Comparison of ENCODE assay signal across 15 cellular contexts in the genomic region with DNA sequence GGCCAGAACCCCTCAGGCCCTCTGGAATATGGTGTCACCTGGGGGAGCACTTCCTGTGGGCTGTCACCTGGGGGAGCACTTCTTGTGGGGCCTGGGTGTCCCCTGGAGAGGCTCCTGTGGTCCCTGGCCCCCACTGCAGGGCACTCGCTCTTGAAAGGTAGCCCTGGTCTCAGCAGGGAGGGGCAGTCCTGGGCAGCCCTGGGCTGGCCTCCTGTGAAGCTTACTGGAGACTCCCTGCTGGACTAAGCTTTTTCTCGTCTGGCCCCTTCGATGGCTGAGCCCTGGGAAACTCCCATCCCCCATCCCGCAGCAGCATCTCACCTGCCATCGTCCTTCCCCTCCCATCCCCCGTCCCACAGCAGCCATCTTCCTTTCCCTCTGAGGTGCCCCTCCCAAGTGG. TPM values are rescaled to one million over a fixed set of nuclear protein-coding genes. Genes with fewer than 3 reads are reported as not detected.
A peak's percentile ranks its signal among the peaks of the same experiment; 100 is the strongest.
DNase-seq lines count a peak whose midpoint lies in the region; ATAC-seq and TF ChIP-seq lines count a peak whose summit lies in the region.
"Had no signal": no experiment of that assay in that cellular context is flagged by ENCODE, and none has a peak within 500 bp of the region (broad histone marks: within the 10 kb centered on the region; RNA-seq: fewer than 3 reads in every experiment).

No MANE protein-coding gene starts in this region.

- ATAC-seq in Right ventricle myocardium superior (ENCODE audit: poor library complexity) (no peak), WTC11 (no peak), lower lobe of right lung (no peak), HG03521 (IDR thresholded peaks at IDR 0.05; ENCODE audit: unreplicated experiment) (no peak)
- ATAC-seq: mucosa of descending colon had no signal

- CTCF ChIA-PET in WTC11 (lab: Charles Lee) = interaction anchor here (1.1 to 3.1 kb wide), 5 partner anchors 12 to 107 kb away, joined by 3 to 15 read pairs (median 5); no protein-coding TSS in a partner anchor

- peaks cover 24% of the 10 kb centered on the region for H3K36me3 ChIP-seq in right atrium auricular region
- H3K36me3 ChIP-seq in lower lobe of right lung = peaks cover 35% of the 10 kb centered on the region
- H3K36me3 ChIP-seq in tibial artery = peaks cover 13 to 49% (median 34%) of the 10 kb centered on the region in 3 donors

- H3K4me1 ChIP-seq in right atrium auricular region (peaks cover 0 to 54% of the 10 kb centered on the region in 2 donors), lower lobe of right lung (peaks cover 45% of the 10 kb centered on the region), tibial artery (peaks cover 6 to 48% (median 39%) of the 10 kb centered on the region in 4 donors)

- H3K9me3 Mint-ChIP-seq in WTC11 = no peaks in the 10 kb centered on the region
- H3K9me3 Mint-ChIP-seq: activated naive CD4-positive, alpha-beta T cell treated with anti-CD3 and anti-CD28 coated beads, Interleukin-2, amount 50 U/mL, for 24 hours had no signal

- no peaks in the 10 kb centered on the region for H3K27me3 Mint-ChIP-seq in WTC11 (ENCODE audit: low read depth)
- H3K27me3 Mint-ChIP-seq: activated naive CD4-positive, alpha-beta T cell treated with anti-CD3 and anti-CD28 coated beads, Interleukin-2, amount 50 U/mL, for 24 hours; T-helper 17 cell had no signal

- H3K27me3 ChIP-seq in right atrium auricular region = no peaks in the 10 kb centered on the region
- H3K27me3 ChIP-seq in lower lobe of right lung (ENCODE audit: low read depth) = no peaks in the 10 kb centered on the region
- H3K27me3 ChIP-seq in tibial artery = no peaks in the 10 kb centered on the region

- H3K4me1 Mint-ChIP-seq in WTC11 = peaks cover 15% of the 10 kb centered on the region

- DNase-seq in right atrium auricular region (ENCODE audit: low spot score) (no peak), Right ventricle myocardium superior (no peak), WTC11 (ENCODE audit: low spot score) (no peak), lower lobe of right lung (no peak), tibial artery (no peak), HUDEP-2 (lab: John Stamatoyannopoulos, UW; ENCODE audit: unreplicated experiment in 76 of 76) (no peak), NCI-H1694 treated with DMSO at 0.1 percent for 48 hours (lab: John Stamatoyannopoulos, UW) (no peak)
- DNase-seq: mucosa of descending colon, NCI-H2107, NCI-H748 treated with DMSO at 0.1 percent for 48 hours, posterior cingulate gyrus, T-helper 17 cell had no signal

- TF ChIP-seq CTCF in right atrium auricular region (IDR thresholded peaks at IDR 0.05) (no peak), WTC11 (IDR thresholded peaks at IDR 0.05) (no peak), lower lobe of right lung (IDR thresholded peaks at IDR 0.05) (no peak), tibial artery (IDR thresholded peaks at IDR 0.05) (no peak)

- H3K36me3 Mint-ChIP-seq in WTC11 = no peaks in the 10 kb centered on the region
- H3K36me3 Mint-ChIP-seq: activated naive CD4-positive, alpha-beta T cell treated with anti-CD3 and anti-CD28 coated beads, Interleukin-2, amount 50 U/mL, for 24 hours had no signal

- no peak overlapping the region for H3K4me3 Mint-ChIP-seq in WTC11

- no peak overlapping the region for H3K27ac Mint-ChIP-seq in WTC11

- POLR2A ChIA-PET in WTC11 (lab: Charles Lee) = interaction anchor here (0.6 to 1.0 kb wide), 2 partner anchors 18 to 37 kb away, joined by 3 read pairs; no protein-coding TSS in a partner anchor

- H3K27ac ChIP-seq in right atrium auricular region (peak overlapping the region; percentile 85 to 89), lower lobe of right lung (peak overlapping the region; percentile 51), tibial artery (no peak overlapping the region)
- H3K27ac ChIP-seq: epithelial cell of prostate had no signal

- H3K4me3 ChIP-seq in right atrium auricular region (peak overlapping the region in 1 of 2 donors; percentile 30), lower lobe of right lung (no peak overlapping the region), tibial artery (no peak overlapping the region)
- H3K4me3 ChIP-seq: mucosa of descending colon had no signal

- H3K9me3 ChIP-seq in right atrium auricular region (no peaks in the 10 kb centered on the region), lower lobe of right lung (no peaks in the 10 kb centered on the region), tibial artery (no peaks in the 10 kb centered on the region)
- H3K9me3 ChIP-seq: mucosa of descending colon had no signal

- intact Hi-C loops in Right ventricle myocardium superior (cut with DNase I) (no loop called here), lower lobe of right lung (cut with DNase I) (no loop called here), tibial artery (cut with DNase I; ENCODE audit: low total_unique reads) (no loop called here)

TF ChIP-seq in WTC11, 78 proteins besides CTCF, POLR2A, EP300 and RAD21:
- TF ChIP-seq, protein P1, sequence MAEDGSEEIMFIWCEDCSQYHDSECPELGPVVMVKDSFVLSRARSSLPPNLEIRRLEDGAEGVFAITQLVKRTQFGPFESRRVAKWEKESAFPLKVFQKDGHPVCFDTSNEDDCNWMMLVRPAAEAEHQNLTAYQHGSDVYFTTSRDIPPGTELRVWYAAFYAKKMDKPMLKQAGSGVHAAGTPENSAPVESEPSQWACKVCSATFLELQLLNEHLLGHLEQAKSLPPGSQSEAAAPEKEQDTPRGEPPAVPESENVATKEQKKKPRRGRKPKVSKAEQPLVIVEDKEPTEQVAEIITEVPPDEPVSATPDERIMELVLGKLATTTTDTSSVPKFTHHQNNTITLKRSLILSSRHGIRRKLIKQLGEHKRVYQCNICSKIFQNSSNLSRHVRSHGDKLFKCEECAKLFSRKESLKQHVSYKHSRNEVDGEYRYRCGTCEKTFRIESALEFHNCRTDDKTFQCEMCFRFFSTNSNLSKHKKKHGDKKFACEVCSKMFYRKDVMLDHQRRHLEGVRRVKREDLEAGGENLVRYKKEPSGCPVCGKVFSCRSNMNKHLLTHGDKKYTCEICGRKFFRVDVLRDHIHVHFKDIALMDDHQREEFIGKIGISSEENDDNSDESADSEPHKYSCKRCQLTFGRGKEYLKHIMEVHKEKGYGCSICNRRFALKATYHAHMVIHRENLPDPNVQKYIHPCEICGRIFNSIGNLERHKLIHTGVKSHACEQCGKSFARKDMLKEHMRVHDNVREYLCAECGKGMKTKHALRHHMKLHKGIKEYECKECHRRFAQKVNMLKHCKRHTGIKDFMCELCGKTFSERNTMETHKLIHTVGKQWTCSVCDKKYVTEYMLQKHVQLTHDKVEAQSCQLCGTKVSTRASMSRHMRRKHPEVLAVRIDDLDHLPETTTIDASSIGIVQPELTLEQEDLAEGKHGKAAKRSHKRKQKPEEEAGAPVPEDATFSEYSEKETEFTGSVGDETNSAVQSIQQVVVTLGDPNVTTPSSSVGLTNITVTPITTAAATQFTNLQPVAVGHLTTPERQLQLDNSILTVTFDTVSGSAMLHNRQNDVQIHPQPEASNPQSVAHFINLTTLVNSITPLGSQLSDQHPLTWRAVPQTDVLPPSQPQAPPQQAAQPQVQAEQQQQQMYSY (CRISPR knock-in tag; IDR thresholded peaks at IDR 0.05) = no peak
- TF ChIP-seq ZNF423 (CRISPR knock-in tag; IDR thresholded peaks at IDR 0.05) = peak; percentile 82

RNA-seq across cellular contexts. Expression of a gene that starts 17.7 kb away (rescaled TPM):
- 10 to 100 TPM; 19.3 to 20.4 TPM for total RNA-seq in right atrium auricular region
- total RNA-seq in Right ventricle myocardium superior = 58.6 TPM
- total RNA-seq in WTC11 (2021) = 120 to 129 TPM (median 126 TPM) in 3 replicates
- total RNA-seq in lower lobe of right lung = 47.6 TPM

Comparison
In these comparisons a context has a peak if more than half of its experiments do, and no peak if none do; other contexts are left out.
1. H3K27ac ChIP-seq: peak in right atrium auricular region (2 of 2) and lower lobe of right lung (single experiment); none in tibial artery (0 of 2).